Comparison of ENCODE assay signal across 13 cellular contexts in the genomic region with DNA sequence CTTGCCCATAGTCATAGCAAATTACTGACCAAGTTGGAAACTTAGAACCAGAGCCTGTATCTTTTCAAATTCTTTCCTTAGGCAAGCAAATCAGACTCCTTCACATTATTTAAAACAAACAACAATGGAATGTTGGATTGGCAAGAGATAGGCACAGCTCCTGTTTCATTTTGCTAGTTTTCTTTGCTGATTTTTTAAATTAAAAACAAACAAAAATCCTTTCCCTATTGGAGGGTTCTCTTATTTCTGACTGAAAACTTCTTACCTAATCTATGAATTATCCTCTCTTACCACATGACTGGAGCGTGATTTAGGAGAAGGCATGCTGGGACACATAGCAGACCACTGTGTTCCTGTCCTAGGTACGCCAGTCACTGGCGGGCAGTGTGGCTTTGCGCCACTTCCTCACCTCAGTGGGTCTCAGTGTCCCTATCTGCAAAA.
DNase-seq lines count a peak whose midpoint lies in the region; ATAC-seq, FAIRE-seq and TF ChIP-seq lines count a peak whose summit lies in the region.
"Had no signal": no experiment of that assay in that cellular context is flagged by ENCODE, and none has a peak within 500 bp of the region (broad histone marks: within the 10 kb centered on the region; RNA-seq: fewer than 3 reads in every experiment).

No MANE protein-coding gene starts in this region.

- no peak overlapping the region for H3K4me3 ChIP-seq in IMR-90 (ENCODE audit: insufficient read depth, low read depth, low read length)
- H3K4me3 ChIP-seq in endodermal cell (ENCODE audit: low read length), result no peak overlapping the region
- H3K4me3 ChIP-seq in mesenchymal stem cell (ENCODE audit: insufficient read depth in 1 of 2, low read depth in 1 of 2, low read length in 2 of 2), result no peak overlapping the region
- H3K4me3 ChIP-seq in vagina, result no peak overlapping the region
- H3K4me3 ChIP-seq: SK-N-MC had no signal

- BruUV-seq in IMR-90 (replicated peaks; lab: Mats Ljungman, UMichigan), result no TSS peak

- no peak for FAIRE-seq in HTR-8/SVneo (lab: Jason Lieb, UNC)

- no peaks in the 10 kb centered on the region for H4K20me1 ChIP-seq in IMR-90 (ENCODE audit: insufficient read depth, low read length)

- H4K5ac ChIP-seq in IMR-90 (ENCODE audit: low read depth, low read length), result peak overlapping the region; percentile 21

- peak overlapping the region; percentile 35 for H2BK5ac ChIP-seq in IMR-90 (ENCODE audit: low read depth, low read length, poor library complexity, severe bottlenecking)
- no peak overlapping the region for H2BK5ac ChIP-seq in mesenchymal stem cell (ENCODE audit: low read depth, low read length, poor library complexity, severe bottlenecking)

- H3K36me3 ChIP-seq in IMR-90 (ENCODE audit: control insufficient read depth, insufficient read depth, low read length) (no peaks in the 10 kb centered on the region), endodermal cell (ENCODE audit: control insufficient read depth, insufficient read depth, low read length) (peaks cover 19% of the 10 kb centered on the region), mesenchymal stem cell (ENCODE audit: control insufficient read depth in 1 of 2, insufficient read depth in 2 of 2, low read depth in 1 of 2, low read length in 2 of 2) (no peaks in the 10 kb centered on the region), vagina (no peaks in the 10 kb centered on the region)

- 69% methylated on average over 4 of the region's 4 CpGs; no CpG with 5 or more reads in 1 of the 2 experiments for WGBS in IMR-90 (ENCODE audit: extremely low coverage in 2 of 2, insufficient read length in 1 of 2), 2 experiments
- WGBS in endodermal cell (ENCODE audit: insufficient coverage in 1 of 2, insufficient read length in 1 of 2), 2 experiments, result 95 to 100% methylated on average over 3 to 4 of the region's 4 CpGs
- 95% methylated on average over 4 of the region's 4 CpGs for WGBS in mesenchymal stem cell

- H2AFZ ChIP-seq in IMR-90 (replicated peaks; ENCODE audit: low read length, poor library complexity) (no peak overlapping the region), mesenchymal stem cell (ENCODE audit: low read depth, low read length) (no peak overlapping the region)

- H3K9me3 Mint-ChIP-seq in endodermal cell, result peaks cover 2% of the 10 kb centered on the region

- peaks cover 40% of the 10 kb centered on the region for H3K36me3 Mint-ChIP-seq in endodermal cell (ENCODE audit: low read depth)

- peak overlapping the region; percentile 45; the same call in 1 of the 2 replicates for H2BK120ac ChIP-seq in IMR-90 (ENCODE audit: low read depth, low read length)
- H2BK120ac ChIP-seq in mesenchymal stem cell (ENCODE audit: low read depth, low read length), result no peak overlapping the region

- TF ChIP-seq RAD21 in IMR-90 (IDR thresholded peaks at IDR 0.05; ENCODE audit: low read length), result no peak

- peak overlapping the region; percentile 30 for H4K91ac ChIP-seq in IMR-90 (ENCODE audit: insufficient read depth, low read depth, low read length)
- no peak overlapping the region for H4K91ac ChIP-seq in mesenchymal stem cell (ENCODE audit: low read length)

- H3K27me3 Mint-ChIP-seq in endodermal cell (ENCODE audit: insufficient read depth), result no peaks in the 10 kb centered on the region
- H3K27me3 Mint-ChIP-seq: CD8-positive, alpha-beta memory T cell had no signal

- peak overlapping the region; percentile 18 for H2BK20ac ChIP-seq in IMR-90 (ENCODE audit: low read depth, low read length)

- H3K9ac ChIP-seq in IMR-90 (ENCODE audit: low read depth, low read length) (no peak overlapping the region), endodermal cell (ENCODE audit: extremely low read depth, low read length, poor library complexity, severe bottlenecking) (no peak overlapping the region), mesenchymal stem cell (ENCODE audit: low read length) (no peak overlapping the region)

- H3K23ac ChIP-seq in IMR-90 (ENCODE audit: low read depth, low read length) (no peak overlapping the region), mesenchymal stem cell (ENCODE audit: low read length in 2 of 2) (no peak overlapping the region)

- peaks cover 20 to 48% of the 10 kb centered on the region in 2 experiments for H3K79me1 ChIP-seq in IMR-90 (ENCODE audit: low read depth in 1 of 2, low read length in 2 of 2)
- H3K79me1 ChIP-seq in mesenchymal stem cell (replicated peaks; ENCODE audit: low read length, poor library complexity, severe bottlenecking), result peaks cover 6% of the 10 kb centered on the region

- H2AK5ac ChIP-seq in IMR-90 (ENCODE audit: low read depth, low read length) (peak overlapping the region; percentile 68; the same call in 1 of the 2 replicates), mesenchymal stem cell (ENCODE audit: low read length, severe bottlenecking) (peak overlapping the region; percentile 91)

- H2AK9ac ChIP-seq in IMR-90 (replicated peaks; ENCODE audit: low read depth, low read length, poor library complexity), result peak overlapping the region; percentile 21

- H3K14ac ChIP-seq in IMR-90 (replicated peaks; ENCODE audit: low read depth, low read length) (peak overlapping the region; percentile 20; the same call in 1 of the 2 replicates), mesenchymal stem cell (ENCODE audit: low read length in 2 of 2) (no peak overlapping the region)

- H3K27me3 ChIP-seq in IMR-90 (ENCODE audit: control insufficient read depth, insufficient read depth, low read length) (no peaks in the 10 kb centered on the region), endodermal cell (ENCODE audit: control insufficient read depth, insufficient read depth, low read length, poor library complexity, severe bottlenecking) (no peaks in the 10 kb centered on the region), mesenchymal stem cell (ENCODE audit: control insufficient read depth in 1 of 2, insufficient read depth in 1 of 2, low read length in 2 of 2) (no peaks in the 10 kb centered on the region), vagina (no peaks in the 10 kb centered on the region)

- no peak overlapping the region for H3K56ac ChIP-seq in IMR-90 (ENCODE audit: extremely low read depth, insufficient read depth, low read length)

- no peak for TF ChIP-seq CTCF in IMR-90 (conservative IDR thresholded peaks at IDR 0.05; ENCODE audit: low read depth, low read length)
- TF ChIP-seq CTCF in endodermal cell (conservative IDR thresholded peaks at IDR 0.05), result no peak
- TF ChIP-seq CTCF in vagina (IDR thresholded peaks at IDR 0.05), result no peak

- H3K27ac ChIP-seq in IMR-90 (ENCODE audit: insufficient read depth, low read length) (peak overlapping the region; percentile 93), endodermal cell (ENCODE audit: low read depth, low read length) (no peak overlapping the region), mesenchymal stem cell (ENCODE audit: low read length, poor library complexity, severe bottlenecking) (peak overlapping the region; percentile 89), vagina (peak overlapping the region; percentile 58)
- H3K27ac ChIP-seq: SK-N-MC had no signal

- dilution Hi-C loops in IMR-90 (cut with HindIII; ENCODE audit: low sequenced_read_pairs, unreplicated experiment), result no loop called here

- 0 out of 2 replicates have a peak overlapping the region, but pooled peaks have one; percentile 2 for H3K4me2 ChIP-seq in IMR-90 (ENCODE audit: low read depth, low read length)
- peak overlapping the region; percentile 27 for H3K4me2 ChIP-seq in mesenchymal stem cell (ENCODE audit: low read length, poor library complexity, severe bottlenecking)

- H3K27ac Mint-ChIP-seq in endodermal cell, result peak overlapping the region; percentile 50

- DNase-seq in IMR-90 (peak; percentile 81), endodermal cell (no peak), mesenchymal stem cell (no peak), vagina (ENCODE audit: extremely low spot score in 2 of 2) (no peak), HTR-8/SVneo (ENCODE audit: insufficient read length, low spot score) (no peak), COLO829 (ENCODE audit: low spot score) (no peak), NCI-H2081 treated with DMSO at 0.1 percent for 48 hours (lab: John Stamatoyannopoulos, UW) (no peak)
- DNase-seq: activated effector memory CD4-positive, alpha-beta T cell treated with anti-CD3 and anti-CD28 coated beads, Interleukin-2, amount 50 U/mL, for 16 hours; CD8-positive, alpha-beta memory T cell; GDM1; midbrain; NCI-H1417 had no signal

- H3K4me1 Mint-ChIP-seq in endodermal cell, result peaks cover 53% of the 10 kb centered on the region

- CTCF ChIA-PET in IMR-90 (lab: Yijun Ruan, JAX), result no interaction called here

- TF ChIP-seq POLR2A in IMR-90 (IDR thresholded peaks at IDR 0.05; ENCODE audit: low read depth, low read length) (no peak), vagina (IDR thresholded peaks at IDR 0.05) (no peak)

- H4K8ac ChIP-seq in IMR-90 (ENCODE audit: low read depth in 2 of 2, low read length in 2 of 2), result peak overlapping the region in 1 of 2 experiments; percentile 59; a peak in 1 of 4 replicates
- peak overlapping the region; percentile 63 for H4K8ac ChIP-seq in mesenchymal stem cell (ENCODE audit: low read length)

- in situ Hi-C loops in IMR-90 (cut with MboI; ENCODE audit: low sequenced_read_pairs), result no loop called here

- intact Hi-C loops in IMR-90 (cut with micrococcal nuclease) (no loop called here), vagina (cut with DNase I) (no loop called here)

- H3K9me3 ChIP-seq in IMR-90 (ENCODE audit: control insufficient read depth, insufficient read depth, low read length), result no peaks in the 10 kb centered on the region
- H3K9me3 ChIP-seq in endodermal cell (ENCODE audit: control insufficient read depth, low read length), result peaks cover 5% of the 10 kb centered on the region
- H3K9me3 ChIP-seq in mesenchymal stem cell (ENCODE audit: control insufficient read depth, low read length), result no peaks in the 10 kb centered on the region
- H3K9me3 ChIP-seq in vagina, result no peaks in the 10 kb centered on the region

- peak overlapping the region; percentile 69; the same call in 1 of the 3 replicates for H2BK15ac ChIP-seq in IMR-90 (ENCODE audit: low read depth, low read length)
- no peak overlapping the region for H2BK15ac ChIP-seq in mesenchymal stem cell (ENCODE audit: low read depth, poor library complexity, severe bottlenecking)

- POLR2A ChIA-PET in IMR-90 (lab: Charles Lee; ENCODE audit: unreplicated experiment), result no interaction called here

- peak overlapping the region; percentile 84 for H3K4ac ChIP-seq in IMR-90 (ENCODE audit: low read depth, low read length)
- no peak overlapping the region for H3K4ac ChIP-seq in mesenchymal stem cell (ENCODE audit: low read depth in 1 of 2, low read length in 2 of 2)

- peak overlapping the region; percentile 38 for H3K18ac ChIP-seq in IMR-90 (ENCODE audit: low read depth, low read length)
- peak overlapping the region in 1 of 2 experiments; percentile 50 for H3K18ac ChIP-seq in mesenchymal stem cell (ENCODE audit: low read depth in 1 of 2, low read length in 2 of 2)

- no peak overlapping the region for H2BK12ac ChIP-seq in mesenchymal stem cell (ENCODE audit: low read length in 2 of 2)

- peak; percentile 78 for ATAC-seq in IMR-90 (ENCODE audit: low read depth)

- peaks cover 13% of the 10 kb centered on the region for H3K9me1 ChIP-seq in IMR-90 (ENCODE audit: insufficient read depth, low read length)

- peaks cover 16% of the 10 kb centered on the region for H3K4me1 ChIP-seq in IMR-90 (ENCODE audit: control insufficient read depth, insufficient read depth, low read length)
- H3K4me1 ChIP-seq in endodermal cell (ENCODE audit: control insufficient read depth, insufficient read depth, low read length), result peaks cover under 1% of the 10 kb centered on the region
- peaks cover 12% of the 10 kb centered on the region for H3K4me1 ChIP-seq in mesenchymal stem cell (ENCODE audit: control insufficient read depth, insufficient read depth, low read depth, low read length)
- peaks cover 47% of the 10 kb centered on the region for H3K4me1 ChIP-seq in vagina

- H3K4me3 Mint-ChIP-seq in endodermal cell, result no peak overlapping the region
- H3K4me3 Mint-ChIP-seq: CD8-positive, alpha-beta memory T cell had no signal
